ENCODE assay signal across 26 cellular contexts in the genomic region with DNA sequence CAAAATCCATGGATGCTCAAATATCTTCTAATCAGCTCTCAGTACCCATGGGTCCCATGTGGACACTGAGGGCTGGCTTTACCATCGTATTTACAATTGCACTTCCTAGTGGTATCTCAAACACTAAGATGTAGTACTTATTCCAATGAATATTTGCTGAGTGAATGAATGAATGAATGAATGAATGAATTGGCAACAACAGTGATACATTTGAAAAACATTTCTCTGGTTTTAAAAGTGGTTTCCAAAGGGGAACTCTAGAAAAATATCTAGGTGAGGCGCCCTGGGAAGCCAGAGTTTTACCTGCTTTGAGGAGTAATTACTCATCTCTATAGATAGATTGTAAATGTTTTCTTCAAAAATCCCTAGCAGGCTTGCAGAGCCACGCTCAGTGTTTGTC.
"Had no signal": no experiment of that assay in that cellular context is flagged by ENCODE, and none has a peak within 500 bp of the region (broad histone marks: within the 10 kb centered on the region; RNA-seq: fewer than 3 reads in every experiment).

No MANE protein-coding gene starts in this region.

- H3K27me3 Mint-ChIP-seq: activated CD4-positive, alpha-beta memory T cell treated with anti-CD3 and anti-CD28 coated beads, Interleukin-2, amount 10 ng/mL, durations not matched to agents 7 days and 5 days; activated CD4-positive, alpha-beta T cell treated with anti-CD3 and anti-CD28 coated beads, Interleukin-2, amount 10 ng/mL, durations not matched to agents 7 days and 5 days; activated T-helper 17 cell treated with anti-CD3 and anti-CD28 coated beads, Interleukin-2, amount 50 U/mL, for 72 hours had no signal

- DNase-seq: activated CD4-positive, alpha-beta memory T cell treated with anti-CD3 and anti-CD28 coated beads, Interleukin-2, amount 10 ng/mL, durations not matched to agents 7 days and 5 days; activated CD4-positive, alpha-beta T cell treated with anti-CD3 and anti-CD28 coated beads, Interleukin-2, amount 10 ng/mL, durations not matched to agents 7 days and 5 days; activated CD4-positive, CD25-positive, alpha-beta regulatory T cell treated with anti-CD3 and anti-CD28 coated beads, Interleukin-2, amount 50 U/mL, for 72 hours; activated CD8-positive, alpha-beta memory T cell treated with anti-CD3 and anti-CD28 coated beads, Interleukin-2, amount 50 U/mL, for 48 hours; activated gamma-delta T cell treated with Interleukin-2 at 50 U/mL for 16 hours; activated T-cell treated with anti-CD3 and anti-CD28 coated beads, Interleukin-2, amount 50 U/mL, for 4 hours; dermis blood vessel endothelial cell; effector CD4-positive, alpha-beta T cell; left cardiac atrium; mammary epithelial cell; naive thymus-derived CD4-positive, alpha-beta T cell; right lobe of liver; stimulated activated CD4-positive, alpha-beta T cell treated with anti-CD3 and anti-CD28 coated beads, Interleukin-2, amount 100 ng/mL, for 48 hours; stimulated activated naive CD4-positive, alpha-beta T cell treated with Interleukin-2 at 50 U/mL for 16 hours; T-helper 9 cell; trophoblast cell; WERI-Rb-1 had no signal

- H3K4me1 ChIP-seq: right lobe of liver had no signal

- ATAC-seq: activated naive CD4-positive, alpha-beta T cell treated with anti-CD3 and anti-CD28 coated beads, Interleukin-2, amount 50 U/mL, for 72 hours; activated T-cell treated with anti-CD3 and anti-CD28 coated beads, Interleukin-2, amount 50 U/mL, for 4 hours; activated T-helper 17 cell treated with anti-CD3 and anti-CD28 coated beads, Interleukin-2, amount 50 U/mL, for 72 hours; left cardiac atrium; naive thymus-derived CD4-positive, alpha-beta T cell had no signal

- H3K4me3 ChIP-seq: right lobe of liver, thoracic aorta had no signal

- FAIRE-seq: bronchial epithelial cell, frontal cortex, keratinocyte, urothelium cell line had no signal

- H3K9me3 Mint-ChIP-seq: activated T-cell treated with anti-CD3 and anti-CD28 coated beads, Interleukin-2, amount 50 U/mL, for 4 hours; activated T-helper 17 cell treated with anti-CD3 and anti-CD28 coated beads, Interleukin-2, amount 50 U/mL, for 72 hours; central memory CD8-positive, alpha-beta T cell had no signal

- H3K4me1 Mint-ChIP-seq: activated T-helper 17 cell treated with anti-CD3 and anti-CD28 coated beads, Interleukin-2, amount 50 U/mL, for 72 hours; mesothelial cell of epicardium had no signal

- H3K27me3 ChIP-seq: right lobe of liver had no signal

- H3K27ac ChIP-seq: right lobe of liver, thoracic aorta, WERI-Rb-1 had no signal

- H3K9me3 ChIP-seq: right lobe of liver, thoracic aorta had no signal

- H3K4me3 Mint-ChIP-seq: activated CD4-positive, alpha-beta memory T cell treated with anti-CD3 and anti-CD28 coated beads, Interleukin-2, amount 10 ng/mL, durations not matched to agents 7 days and 5 days; activated CD4-positive, alpha-beta T cell treated with anti-CD3 and anti-CD28 coated beads, Interleukin-2, amount 10 ng/mL, durations not matched to agents 7 days and 5 days; activated T-cell treated with anti-CD3 and anti-CD28 coated beads, Interleukin-2, amount 50 U/mL, for 4 hours; activated T-helper 17 cell treated with anti-CD3 and anti-CD28 coated beads, Interleukin-2, amount 50 U/mL, for 72 hours; mesothelial cell of epicardium had no signal

- H3K36me3 ChIP-seq: right lobe of liver, thoracic aorta, WERI-Rb-1 had no signal

- H3K27ac Mint-ChIP-seq: activated CD4-positive, alpha-beta memory T cell treated with anti-CD3 and anti-CD28 coated beads, Interleukin-2, amount 10 ng/mL, durations not matched to agents 7 days and 5 days; activated naive CD4-positive, alpha-beta T cell treated with anti-CD3 and anti-CD28 coated beads, Interleukin-2, amount 50 U/mL, for 72 hours; activated T-helper 17 cell treated with anti-CD3 and anti-CD28 coated beads, Interleukin-2, amount 50 U/mL, for 72 hours; mesothelial cell of epicardium had no signal

- H3K36me3 Mint-ChIP-seq: mesothelial cell of epicardium had no signal
